1 cellular context compared by ENCODE assay signal in the genomic region with DNA sequence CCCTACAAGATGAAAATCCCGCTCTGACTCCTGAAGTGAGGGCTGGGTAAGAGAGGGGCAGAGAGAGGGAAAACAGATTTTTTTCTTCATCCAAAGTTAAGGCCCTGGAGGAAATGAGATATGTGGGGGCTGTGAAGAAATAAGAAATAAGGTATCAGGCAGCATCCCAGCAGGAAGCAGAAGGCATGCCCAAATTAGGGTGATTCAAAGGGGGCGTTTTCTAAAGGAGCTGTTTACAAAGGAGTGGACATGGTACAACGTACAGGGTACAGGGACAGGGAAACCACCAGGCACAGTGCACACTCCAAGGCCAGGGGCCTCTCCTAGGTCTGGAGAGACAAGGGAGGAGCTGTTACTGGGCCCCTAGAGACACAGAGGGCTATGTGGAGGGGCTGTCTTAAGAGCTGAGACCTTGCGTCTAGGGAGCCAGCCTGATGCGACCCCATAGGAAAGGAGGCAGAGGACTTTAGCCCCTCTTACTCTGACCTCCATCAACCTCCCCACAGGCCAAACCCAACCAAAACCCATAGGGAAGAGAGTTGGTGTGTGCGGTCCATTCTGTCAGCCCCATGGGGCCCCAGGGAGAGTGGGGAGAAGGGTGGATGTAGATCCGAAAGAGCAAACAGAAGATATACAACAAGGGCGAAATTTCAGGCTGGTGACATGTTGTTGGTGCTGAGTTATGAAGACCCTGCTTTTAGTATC.
TF ChIP-seq lines count a peak whose summit lies in the region.

No MANE protein-coding gene starts in this region.

TF ChIP-seq in WTC11, 78 proteins besides CTCF, POLR2A, EP300 and RAD21:
- TF ChIP-seq ZNF263 (CRISPR knock-in tag; IDR thresholded peaks at IDR 0.05; ENCODE audit: low read depth) (no peak), ZNF121 (CRISPR knock-in tag; IDR thresholded peaks at IDR 0.05) (no peak), ATF2 (CRISPR knock-in tag; IDR thresholded peaks at IDR 0.05; ENCODE audit: borderline replicate concordance, low read depth) (no peak), IRF1 (CRISPR knock-in tag; IDR thresholded peaks at IDR 0.05) (no peak), MYBL2 (CRISPR knock-in tag; IDR thresholded peaks at IDR 0.05) (no peak), TEAD1 (CRISPR knock-in tag; IDR thresholded peaks at IDR 0.05) (no peak), ATF3 (CRISPR knock-in tag; conservative IDR thresholded peaks at IDR 0.05) (no peak)
- TF ChIP-seq, protein P1, sequence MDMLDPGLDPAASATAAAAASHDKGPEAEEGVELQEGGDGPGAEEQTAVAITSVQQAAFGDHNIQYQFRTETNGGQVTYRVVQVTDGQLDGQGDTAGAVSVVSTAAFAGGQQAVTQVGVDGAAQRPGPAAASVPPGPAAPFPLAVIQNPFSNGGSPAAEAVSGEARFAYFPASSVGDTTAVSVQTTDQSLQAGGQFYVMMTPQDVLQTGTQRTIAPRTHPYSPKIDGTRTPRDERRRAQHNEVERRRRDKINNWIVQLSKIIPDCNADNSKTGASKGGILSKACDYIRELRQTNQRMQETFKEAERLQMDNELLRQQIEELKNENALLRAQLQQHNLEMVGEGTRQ (CRISPR knock-in tag; IDR thresholded peaks at IDR 0.05): no peak
